ENCODE assay signal across 9 cellular contexts in genomic region chr5:100900796-100901731, GRCh38. TPM values are rescaled to one million over a fixed set of nuclear protein-coding genes. Genes with fewer than 3 reads are reported as not detected.
A peak's percentile ranks its signal among the peaks of the same experiment; 100 is the strongest.
DNase-seq lines count a peak whose midpoint lies in the region; ATAC-seq and TF ChIP-seq lines count a peak whose summit lies in the region.
"Had no signal": no experiment of that assay in that cellular context is flagged by ENCODE, and none has a peak within 500 bp of the region (broad histone marks: within the 10 kb centered on the region; RNA-seq: fewer than 3 reads in every experiment).

No MANE protein-coding gene starts in this region.

- in situ Hi-C loops in IMR-90 (cut with MboI; ENCODE audit: low sequenced_read_pairs) = no loop called here

- H3K9ac ChIP-seq in IMR-90 (ENCODE audit: low read depth, low read length) = no peak overlapping the region

- dilution Hi-C loops in IMR-90 (cut with HindIII; ENCODE audit: low sequenced_read_pairs, unreplicated experiment) = no loop called here

- H2BK15ac ChIP-seq in IMR-90 (ENCODE audit: low read depth, low read length) = no peak overlapping the region

- TF ChIP-seq RAD21 in IMR-90 (IDR thresholded peaks at IDR 0.05; ENCODE audit: low read length) = no peak

- POLR2A ChIA-PET in IMR-90 (lab: Charles Lee; ENCODE audit: unreplicated experiment) = no interaction called here

- H3K18ac ChIP-seq in IMR-90 (ENCODE audit: low read depth, low read length) = no peak overlapping the region

- H3K23ac ChIP-seq in IMR-90 (ENCODE audit: low read depth, low read length) = no peak overlapping the region

- H4K91ac ChIP-seq in IMR-90 (ENCODE audit: insufficient read depth, low read depth, low read length) = no peak overlapping the region

- H2BK120ac ChIP-seq in IMR-90 (ENCODE audit: low read depth, low read length) = no peak overlapping the region

- H2BK5ac ChIP-seq in IMR-90 (ENCODE audit: low read depth, low read length, poor library complexity, severe bottlenecking) = no peak overlapping the region

- no peak overlapping the region for H2AK9ac ChIP-seq in IMR-90 (replicated peaks; ENCODE audit: low read depth, low read length, poor library complexity)

- no peak for TF ChIP-seq POLR2A in IMR-90 (IDR thresholded peaks at IDR 0.05; ENCODE audit: low read depth, low read length)
- TF ChIP-seq POLR2A in heart left ventricle (IDR thresholded peaks at IDR 0.05) = no peak
- no peak for TF ChIP-seq POLR2A in uterus (IDR thresholded peaks at IDR 0.05)

- no peak overlapping the region for H4K8ac ChIP-seq in IMR-90 (ENCODE audit: low read depth in 2 of 2, low read length in 2 of 2)

- no peak overlapping the region for H3K14ac ChIP-seq in IMR-90 (replicated peaks; ENCODE audit: low read depth, low read length)

- no peaks in the 10 kb centered on the region for H4K20me1 ChIP-seq in IMR-90 (ENCODE audit: insufficient read depth, low read length)

- peak overlapping the region; percentile 25; the same call in 1 of the 2 replicates for H3K4me3 ChIP-seq in IMR-90 (ENCODE audit: insufficient read depth, low read depth, low read length)
- H3K4me3 ChIP-seq in heart left ventricle = peak overlapping the region; percentile 36 to 81 (median 66)
- peak overlapping the region; percentile 66 for H3K4me3 ChIP-seq in psoas muscle
- peak overlapping the region; percentile 30 to 35 for H3K4me3 ChIP-seq in uterus

- H3K4ac ChIP-seq in IMR-90 (ENCODE audit: low read depth, low read length) = no peak overlapping the region

- no peaks in the 10 kb centered on the region for H3K4me1 ChIP-seq in IMR-90 (ENCODE audit: control insufficient read depth, insufficient read depth, low read length)
- H3K4me1 ChIP-seq in heart left ventricle = peaks cover 0 to 51% (median 3%) of the 10 kb centered on the region in 12 donors
- H3K4me1 ChIP-seq in psoas muscle = no peaks in the 10 kb centered on the region
- H3K4me1 ChIP-seq in uterus = no peaks in the 10 kb centered on the region

- no peaks in the 10 kb centered on the region for H3K9me1 ChIP-seq in IMR-90 (ENCODE audit: insufficient read depth, low read length)

- no peaks in the 10 kb centered on the region for H3K36me3 ChIP-seq in IMR-90 (ENCODE audit: control insufficient read depth, insufficient read depth, low read length)
- H3K36me3 ChIP-seq in heart left ventricle = no peaks in the 10 kb centered on the region
- no peaks in the 10 kb centered on the region for H3K36me3 ChIP-seq in psoas muscle (ENCODE audit: insufficient read depth in 1 of 2, low read depth in 1 of 2)
- H3K36me3 ChIP-seq in uterus = no peaks in the 10 kb centered on the region

- peak overlapping the region; percentile 67 for H2AFZ ChIP-seq in IMR-90 (replicated peaks; ENCODE audit: low read length, poor library complexity)

- DNase-seq in COLO829 (ENCODE audit: low spot score) = peak; percentile 6
- DNase-seq in IMR-90 = peak; percentile 15
- peak; percentile 70 for DNase-seq in SHP77 treated with DMSO at 0.1 percent for 48 hours (lab: John Stamatoyannopoulos, UW)
- peak; percentile 73 to 80 (median 74) for DNase-seq in activated naive CD4-positive, alpha-beta T cell (lab: John Stamatoyannopoulos, UW)
- peak; percentile 78 to 88 (median 81) for DNase-seq in heart left ventricle
- peak; percentile 59 to 79 for DNase-seq in psoas muscle
- peak; percentile 26 to 34 for DNase-seq in uterus

- H2BK20ac ChIP-seq in IMR-90 (ENCODE audit: low read depth, low read length) = no peak overlapping the region

- CTCF ChIA-PET in IMR-90 (lab: Yijun Ruan, JAX) = no interaction called here

- peak; percentile 33 for ATAC-seq in GM21367 (IDR thresholded peaks at IDR 0.05; ENCODE audit: unreplicated experiment)
- peak; percentile 72 for ATAC-seq in IMR-90 (ENCODE audit: low read depth)
- peak; percentile 36 to 67 (median 64) for ATAC-seq in heart left ventricle
- peak in 3 of 4 donors; percentile 25 to 63 (median 55) for ATAC-seq in psoas muscle

- 0% methylated on average over 10 of the region's 46 CpGs; no CpG with 5 or more reads in 1 of the 2 experiments for WGBS in IMR-90 (ENCODE audit: extremely low coverage in 2 of 2, insufficient read length in 1 of 2), 2 experiments
- WGBS in heart left ventricle, 4 donors = 1 to 2% (median 1%) methylated on average over 43 to 46 of the region's 46 CpGs
- 1% methylated on average over 45 to 46 of the region's 46 CpGs for WGBS in psoas muscle, 3 donors

- no peaks in the 10 kb centered on the region for H3K79me1 ChIP-seq in IMR-90 (ENCODE audit: low read depth in 1 of 2, low read length in 2 of 2)

- H3K27ac ChIP-seq in IMR-90 (ENCODE audit: insufficient read depth, low read length) (no peak overlapping the region), heart left ventricle (peak overlapping the region; percentile 72 to 97 (median 84)), psoas muscle (peak overlapping the region; percentile 68), uterus (peak overlapping the region; percentile 60 to 61)
- H3K27ac ChIP-seq: VCaP had no signal

- peak overlapping the region; percentile 83 for H3K4me2 ChIP-seq in IMR-90 (ENCODE audit: low read depth, low read length)

- intact Hi-C loops in IMR-90 (cut with micrococcal nuclease) (no loop called here), heart left ventricle (cut with DNase I) (loop anchor here in 6 of 10 donors (5.0 to 10.0 kb wide), 12 partner anchors 49 to 419 kb away; partner anchors contain the start of gene FAM174A (in 2 of the 6)), psoas muscle (cut with DNase I) (no loop called here), uterus (cut with DNase I; ENCODE audit: low total_unique reads) (no loop called here)

- H3K9me3 ChIP-seq in IMR-90 (ENCODE audit: control insufficient read depth, insufficient read depth, low read length) = no peaks in the 10 kb centered on the region
- H3K9me3 ChIP-seq in heart left ventricle = peaks cover 0 to 2% (median 0%) of the 10 kb centered on the region in 12 donors
- H3K9me3 ChIP-seq in psoas muscle = no peaks in the 10 kb centered on the region
- H3K9me3 ChIP-seq in uterus = no peaks in the 10 kb centered on the region

- H4K5ac ChIP-seq in IMR-90 (ENCODE audit: low read depth, low read length) = no peak overlapping the region

- no TSS peak for BruUV-seq in IMR-90 (replicated peaks; lab: Mats Ljungman, UMichigan)

- no peak for TF ChIP-seq CTCF in IMR-90 (conservative IDR thresholded peaks at IDR 0.05; ENCODE audit: low read depth, low read length)
- TF ChIP-seq CTCF in heart left ventricle (IDR thresholded peaks at IDR 0.05) = no peak
- no peak for TF ChIP-seq CTCF in psoas muscle (IDR thresholded peaks at IDR 0.05)
- no peak for TF ChIP-seq CTCF in uterus (IDR thresholded peaks at IDR 0.05)

- H3K56ac ChIP-seq in IMR-90 (ENCODE audit: extremely low read depth, insufficient read depth, low read length) = no peak overlapping the region

- no peak overlapping the region for H2AK5ac ChIP-seq in IMR-90 (ENCODE audit: low read depth, low read length)

- peaks cover 26% of the 10 kb centered on the region for H3K27me3 ChIP-seq in IMR-90 (ENCODE audit: control insufficient read depth, insufficient read depth, low read length)
- peaks cover 0 to 5% (median 0%) of the 10 kb centered on the region in 9 donors for H3K27me3 ChIP-seq in heart left ventricle
- peaks cover 0 to 31% (median 0%) of the 10 kb centered on the region in 3 donors for H3K27me3 ChIP-seq in psoas muscle (ENCODE audit: insufficient read depth in 3 of 3, low read length in 2 of 3)
- H3K27me3 ChIP-seq in uterus = no peaks in the 10 kb centered on the region

TF ChIP-seq in IMR-90, 13 proteins besides CTCF, POLR2A, EP300 and RAD21:
- TF ChIP-seq CEBPB (IDR thresholded peaks at IDR 0.05; ENCODE audit: low read depth, low read length) (no peak), CHD1 (IDR thresholded peaks at IDR 0.05; ENCODE audit: low read depth, low read length) (no peak), USF2 (IDR thresholded peaks at IDR 0.05; ENCODE audit: low read depth, low read length) (no peak), BHLHE40 (IDR thresholded peaks at IDR 0.05; ENCODE audit: low read depth, low read length) (no peak), MAFK (IDR thresholded peaks at IDR 0.05; ENCODE audit: low read depth, low read length) (no peak), FOS (IDR thresholded peaks at IDR 0.05; ENCODE audit: low read depth, low read length) (no peak), ELK1 (IDR thresholded peaks at IDR 0.05; ENCODE audit: borderline replicate concordance, low read depth, low read length) (no peak), MAZ (IDR thresholded peaks at IDR 0.05; ENCODE audit: borderline replicate concordance, low read depth, low read length) (no peak)
TF ChIP-seq in IMR-90: peak in this region for 0.

RNA-seq across cellular contexts. Expression of gene ST8SIA4, which starts 2.0 kb away (rescaled TPM):
- total RNA-seq in IMR-90 (2012; rRNA removed) (under 0.01 and 0.18 TPM in 2 replicates), heart left ventricle (10 to 100 TPM in 1 of 9 donors, 1 to 10 TPM in 8; 1.6 to 17.7 (median 4.5) TPM), psoas muscle (1 to 10 TPM in 3 of 4 donors, under 1 TPM in 1; 0.77 to 2.5 (median 1.9) TPM), uterus (10 to 100 TPM in 1 of 4 donors, 1 to 10 TPM in 3; 4.8 to 15.5 (median 6.2) TPM)
- polyA plus RNA-seq in IMR-90 (2012; rRNA removed) (0.01 and 0.02 TPM in 2 replicates), heart left ventricle (1 to 10 TPM in 1 of 2 donors, under 1 TPM in 1; 0.87 to 1.1 TPM), psoas muscle (under 1 TPM; 0.27 to 0.52 (median 0.29) TPM)
- polyA plus RNA-seq in IMR-90 (2012; cell fraction: cytosol; rRNA removed) = 0.02 TPM in 1 of 2 replicates, not detected in the other
- 0.01 TPM in 1 of 2 replicates, not detected in the other for polyA plus RNA-seq in IMR-90 (2012; cell fraction: nucleus; rRNA removed; ENCODE audit: low replicate concordance)

Comparison
In these comparisons a context has a peak if more than half of its experiments do, and no peak if none do; other contexts are left out.
1. DNase-seq: peak in every context shown above with its lines; median percentile 81 in heart left ventricle; 74 in activated naive CD4-positive, alpha-beta T cell; 70 in SHP77 treated with DMSO at 0.1 percent for 48 hours; 69 in psoas muscle; 30 in uterus; 15 in IMR-90; 6 in COLO829.
2. intact Hi-C loops: an anchor here in heart left ventricle (5.0 to 10.0 kb wide); none called in IMR-90, psoas muscle and uterus.